9 cellular contexts compared by ENCODE assay signal in the genomic region with DNA sequence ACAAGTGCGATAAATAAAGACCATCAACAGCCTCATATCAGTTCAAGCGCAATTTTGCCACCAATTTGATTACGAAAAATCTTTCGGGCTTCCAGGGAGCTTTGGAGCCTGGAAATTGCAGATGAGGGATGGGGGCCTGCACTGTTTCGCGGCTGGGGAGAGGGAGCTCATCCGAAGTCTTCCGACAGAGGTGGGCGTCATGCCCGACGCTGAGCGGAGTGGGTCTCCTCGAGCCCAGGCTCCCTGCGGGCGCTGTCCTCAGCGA.
DNase-seq lines count a peak whose midpoint lies in the region; TF ChIP-seq lines count a peak whose summit lies in the region.
"Had no signal": no experiment of that assay in that cellular context is flagged by ENCODE, and none has a peak within 500 bp of the region (broad histone marks: within the 10 kb centered on the region; RNA-seq: fewer than 3 reads in every experiment).

No MANE protein-coding gene starts in this region.

- DNase-seq in activated naive CD4-positive, alpha-beta T cell treated with anti-CD3 and anti-CD28 coated beads for 36 hours, result no peak
- DNase-seq in activated naive CD4-positive, alpha-beta T cell treated with Interleukin-2 at 50 U/mL for 16 hours, result no peak
- no peak for DNase-seq in caudate nucleus (lab: John Stamatoyannopoulos, UW)
- DNase-seq in mesothelial cell of epicardium (ENCODE audit: low spot score in 2 of 2, unreplicated experiment in 2 of 2), result no peak
- no peak for DNase-seq in AG08396 (ENCODE audit: low spot score)
- DNase-seq in lower leg skin (ENCODE audit: low spot score in 2 of 2), result no peak
- no peak for DNase-seq in activated CD8-positive, alpha-beta memory T cell treated with anti-CD3 and anti-CD28 coated beads, Interleukin-2, amount 50 U/mL, for 48 hours
- DNase-seq: SHP77 treated with DMSO at 0.1 percent for 48 hours had no signal

- peak overlapping the region; percentile 27 for H3K4me3 Mint-ChIP-seq in activated naive CD4-positive, alpha-beta T cell treated with anti-CD3 and anti-CD28 coated beads for 36 hours
- peak overlapping the region; percentile 50 for H3K4me3 Mint-ChIP-seq in mesothelial cell of epicardium

- no peak for TF ChIP-seq CTCF in mesothelial cell of epicardium (IDR thresholded peaks at IDR 0.05; ENCODE audit: unreplicated experiment)
- no peak for TF ChIP-seq CTCF in lower leg skin (IDR thresholded peaks at IDR 0.05)

- H3K4me3 ChIP-seq in thymus (ENCODE audit: low read length), result peak overlapping the region; percentile 30
- H3K4me3 ChIP-seq in lower leg skin (ENCODE audit: low read depth, poor library complexity, severe bottlenecking), result no peak overlapping the region

- CTCF ChIA-PET in activated naive CD4-positive, alpha-beta T cell treated with anti-CD3 and anti-CD28 coated beads for 36 hours (lab: Charles Lee), result interaction anchor here (0.6 to 1.8 kb wide), 7 partner anchors 58 to 358 kb away, joined by 3 to 7 read pairs (median 3); no protein-coding TSS in a partner anchor

- 67% methylated on average over 16 of the region's 16 CpGs for WGBS in thymus
- 21 to 32% methylated on average over 10 to 13 of the region's 16 CpGs for WGBS in lower leg skin, 2 donors

- H3K36me3 ChIP-seq in thymus (ENCODE audit: control insufficient read depth, insufficient read depth), result peaks cover 3% of the 10 kb centered on the region

- intact Hi-C loops in activated naive CD4-positive, alpha-beta T cell treated with anti-CD3 and anti-CD28 coated beads for 36 hours (cut with micrococcal nuclease), result loop anchor here (5.0 kb wide), 2 partner anchors 159 to 419 kb away; no protein-coding TSS in a partner anchor
- intact Hi-C loops in lower leg skin (cut with DNase I; ENCODE audit: low total_unique reads), result loop anchor here (5.0 kb wide), 1 partner anchor 184 kb away; no protein-coding TSS in a partner anchor

- H3K27me3 ChIP-seq in thymus (ENCODE audit: control insufficient read depth, insufficient read depth), result peaks cover 22% of the 10 kb centered on the region

- no peaks in the 10 kb centered on the region for H3K9me3 Mint-ChIP-seq in activated naive CD4-positive, alpha-beta T cell treated with anti-CD3 and anti-CD28 coated beads for 36 hours
- no peaks in the 10 kb centered on the region for H3K9me3 Mint-ChIP-seq in mesothelial cell of epicardium

- H3K9me3 ChIP-seq in thymus (ENCODE audit: control insufficient read depth), result no peaks in the 10 kb centered on the region

- no peaks in the 10 kb centered on the region for H3K36me3 Mint-ChIP-seq in activated naive CD4-positive, alpha-beta T cell treated with anti-CD3 and anti-CD28 coated beads for 36 hours (ENCODE audit: low read depth)
- H3K36me3 Mint-ChIP-seq in mesothelial cell of epicardium, result peaks cover 5% of the 10 kb centered on the region

- H3K4me1 ChIP-seq in thymus (ENCODE audit: control insufficient read depth, insufficient read depth, low read length), result peaks cover 16% of the 10 kb centered on the region

- H3K27ac Mint-ChIP-seq in activated naive CD4-positive, alpha-beta T cell treated with anti-CD3 and anti-CD28 coated beads for 36 hours, result no peak overlapping the region
- no peak overlapping the region for H3K27ac Mint-ChIP-seq in mesothelial cell of epicardium

- H3K4me1 Mint-ChIP-seq in activated naive CD4-positive, alpha-beta T cell treated with anti-CD3 and anti-CD28 coated beads for 36 hours (ENCODE audit: low read depth), result peaks cover 37% of the 10 kb centered on the region
- H3K4me1 Mint-ChIP-seq in mesothelial cell of epicardium, result peaks cover 39% of the 10 kb centered on the region

- peaks cover 9% of the 10 kb centered on the region for H3K27me3 Mint-ChIP-seq in activated naive CD4-positive, alpha-beta T cell treated with anti-CD3 and anti-CD28 coated beads for 36 hours (ENCODE audit: low read depth)
- peaks cover 63% of the 10 kb centered on the region for H3K27me3 Mint-ChIP-seq in mesothelial cell of epicardium (ENCODE audit: low read depth)

- TF ChIP-seq POLR2A in lower leg skin (IDR thresholded peaks at IDR 0.05), result no peak

- H3K27ac ChIP-seq in caudate nucleus (ENCODE audit: low read depth, low read length), result peak overlapping the region; percentile 44
- peak overlapping the region; percentile 18 for H3K27ac ChIP-seq in thymus (ENCODE audit: low read depth)
